Comparison of ENCODE assay signal across 14 cellular contexts in the genomic region with DNA sequence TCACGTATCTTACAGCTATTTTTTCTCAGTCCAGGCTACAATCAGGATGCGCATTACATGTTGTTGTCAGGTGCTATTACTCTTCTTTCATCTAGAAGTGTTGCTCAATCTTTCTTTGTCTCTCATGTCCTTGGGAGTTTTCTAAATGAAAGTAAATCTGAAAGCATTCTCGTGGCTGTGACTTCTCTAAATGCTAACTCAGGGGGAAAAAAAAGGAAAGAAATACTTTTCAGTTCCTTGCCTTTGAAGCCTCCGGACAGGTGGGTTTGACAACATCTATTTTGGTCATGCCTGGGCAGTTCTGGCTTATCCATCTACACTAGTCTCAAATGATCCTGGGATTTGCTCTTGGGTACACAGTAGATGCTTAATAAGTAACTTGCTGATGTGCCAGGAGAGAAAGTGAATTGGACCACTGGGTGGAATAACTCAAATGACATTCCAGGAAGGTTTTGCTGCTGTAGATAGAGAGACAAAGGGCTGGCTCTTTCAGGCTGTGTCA.
DNase-seq lines count a peak whose midpoint lies in the region; ATAC-seq and TF ChIP-seq lines count a peak whose summit lies in the region.
"Had no signal": no experiment of that assay in that cellular context is flagged by ENCODE, and none has a peak within 500 bp of the region (broad histone marks: within the 10 kb centered on the region; RNA-seq: fewer than 3 reads in every experiment).

No MANE protein-coding gene starts in this region.

- no peaks in the 10 kb centered on the region for H3K27me3 Mint-ChIP-seq in activated CD4-positive, alpha-beta T cell treated with anti-CD3 and anti-CD28 coated beads for 36 hours
- H3K27me3 Mint-ChIP-seq in activated CD4-positive, alpha-beta T cell treated with anti-CD3 and anti-CD28 coated beads, Interleukin-2, amount 10 ng/mL, durations not matched to agents 7 days and 5 days = no peaks in the 10 kb centered on the region
- H3K27me3 Mint-ChIP-seq: activated CD8-positive, alpha-beta memory T cell treated with anti-CD3 and anti-CD28 coated beads, Interleukin-2, amount 10 ng/mL, durations not matched to agents 7 days and 5 days; IgD-negative memory B cell had no signal

- H3K9me3 Mint-ChIP-seq in activated CD4-positive, alpha-beta T cell treated with anti-CD3 and anti-CD28 coated beads for 36 hours (ENCODE audit: low read depth) = no peaks in the 10 kb centered on the region
- H3K9me3 Mint-ChIP-seq in activated CD4-positive, alpha-beta T cell treated with anti-CD3 and anti-CD28 coated beads, Interleukin-2, amount 10 ng/mL, durations not matched to agents 7 days and 5 days = no peaks in the 10 kb centered on the region
- H3K9me3 Mint-ChIP-seq: IgD-negative memory B cell had no signal

- H3K27ac Mint-ChIP-seq in activated CD4-positive, alpha-beta T cell treated with anti-CD3 and anti-CD28 coated beads for 36 hours = no peak overlapping the region
- H3K27ac Mint-ChIP-seq in activated CD4-positive, alpha-beta T cell treated with anti-CD3 and anti-CD28 coated beads, Interleukin-2, amount 10 ng/mL, durations not matched to agents 7 days and 5 days = no peak overlapping the region
- H3K27ac Mint-ChIP-seq: activated CD8-positive, alpha-beta memory T cell treated with anti-CD3 and anti-CD28 coated beads, Interleukin-2, amount 10 ng/mL, durations not matched to agents 7 days and 5 days had no signal

- H3K27me3 ChIP-seq in skeletal muscle tissue (ENCODE audit: control insufficient read depth in 3 of 3, insufficient read depth in 3 of 3, low read length in 3 of 3) = no peaks in the 10 kb centered on the region
- peaks cover 0 to 7% of the 10 kb centered on the region in 2 donors for H3K27me3 ChIP-seq in left lung
- H3K27me3 ChIP-seq: transverse colon had no signal

- intact Hi-C loops in activated CD4-positive, alpha-beta T cell treated with anti-CD3 and anti-CD28 coated beads for 36 hours (cut with DNase I, micrococcal nuclease) = no loop called here
- intact Hi-C loops in left lung (cut with DNase I) = no loop called here

- no peak for DNase-seq in activated CD4-positive, alpha-beta T cell treated with anti-CD3 and anti-CD28 coated beads for 36 hours
- DNase-seq in activated CD4-positive, alpha-beta T cell treated with anti-CD3 and anti-CD28 coated beads, Interleukin-2, amount 10 ng/mL, durations not matched to agents 7 days and 5 days = no peak
- DNase-seq in MV-4-11 (lab: John Stamatoyannopoulos, UW) = peak; percentile 76
- peak; percentile 74 for DNase-seq in epithelial cell of proximal tubule (ENCODE audit: low read depth)
- no peak for DNase-seq in activated naive CD4-positive, alpha-beta T cell treated with Interleukin-2 at 50 U/mL for 16 hours
- DNase-seq in left lung = no peak
- DNase-seq: activated CD8-positive, alpha-beta memory T cell treated with anti-CD3 and anti-CD28 coated beads, Interleukin-2, amount 10 ng/mL, durations not matched to agents 7 days and 5 days; cortex of kidney; PC-9; T-helper 9 cell; transverse colon had no signal

- H3K36me3 ChIP-seq in skeletal muscle tissue (ENCODE audit: control insufficient read depth in 3 of 3, insufficient read depth in 3 of 3, low read length in 3 of 3) (no peaks in the 10 kb centered on the region), left lung (no peaks in the 10 kb centered on the region)
- H3K36me3 ChIP-seq: transverse colon had no signal

- H3K9me3 ChIP-seq in skeletal muscle tissue (ENCODE audit: control insufficient read depth in 3 of 3, low read length in 3 of 3) (no peaks in the 10 kb centered on the region), left lung (no peaks in the 10 kb centered on the region)
- H3K9me3 ChIP-seq: transverse colon had no signal

- POLR2A ChIA-PET in activated CD4-positive, alpha-beta T cell treated with anti-CD3 and anti-CD28 coated beads for 36 hours (lab: Charles Lee) = interaction anchor here (0.7 kb wide), 1 partner anchor 356 kb away, joined by 4 read pairs; no protein-coding TSS in a partner anchor
- POLR2A ChIA-PET in activated CD4-positive, alpha-beta T cell treated with anti-CD3 and anti-CD28 coated beads, Interleukin-2, amount 10 ng/mL, durations not matched to agents 7 days and 5 days (lab: Charles Lee) = no interaction called here

- H3K9ac ChIP-seq in skeletal muscle tissue (ENCODE audit: low read depth in 1 of 3, low read length in 3 of 3) = no peak overlapping the region

- H3K4me1 ChIP-seq in skeletal muscle tissue (ENCODE audit: control insufficient read depth in 3 of 3, insufficient read depth in 3 of 3, low read length in 3 of 3) = peaks cover 0 to 9% (median 9%) of the 10 kb centered on the region in 3 donors
- H3K4me1 ChIP-seq in left lung = no peaks in the 10 kb centered on the region
- H3K4me1 ChIP-seq: transverse colon had no signal

- H3K4me3 Mint-ChIP-seq in activated CD4-positive, alpha-beta T cell treated with anti-CD3 and anti-CD28 coated beads for 36 hours = no peak overlapping the region
- H3K4me3 Mint-ChIP-seq in activated CD4-positive, alpha-beta T cell treated with anti-CD3 and anti-CD28 coated beads, Interleukin-2, amount 10 ng/mL, durations not matched to agents 7 days and 5 days = no peak overlapping the region
- H3K4me3 Mint-ChIP-seq: activated CD8-positive, alpha-beta memory T cell treated with anti-CD3 and anti-CD28 coated beads, Interleukin-2, amount 10 ng/mL, durations not matched to agents 7 days and 5 days had no signal

- TF ChIP-seq CTCF in epithelial cell of proximal tubule (conservative IDR thresholded peaks at IDR 0.05; ENCODE audit: low read depth, low read length) = no peak
- no peak for TF ChIP-seq CTCF in left lung (IDR thresholded peaks at IDR 0.05)

- ATAC-seq in activated CD4-positive, alpha-beta T cell treated with anti-CD3 and anti-CD28 coated beads for 36 hours = peak; percentile 36
- ATAC-seq in GM18873 (IDR thresholded peaks at IDR 0.05; ENCODE audit: low FRiP score, unreplicated experiment) = no peak
- ATAC-seq in left lung = no peak
- ATAC-seq: activated CD8-positive, alpha-beta memory T cell treated with anti-CD3 and anti-CD28 coated beads, Interleukin-2, amount 10 ng/mL, durations not matched to agents 7 days and 5 days had no signal

- CTCF ChIA-PET in activated CD4-positive, alpha-beta T cell treated with anti-CD3 and anti-CD28 coated beads for 36 hours (lab: Charles Lee) = no interaction called here
- CTCF ChIA-PET in activated CD4-positive, alpha-beta T cell treated with anti-CD3 and anti-CD28 coated beads, Interleukin-2, amount 10 ng/mL, durations not matched to agents 7 days and 5 days (lab: Charles Lee) = interaction anchor here (0.6 kb wide), 1 partner anchor 305 kb away, joined by 3 read pairs; no protein-coding TSS in a partner anchor

- no peaks in the 10 kb centered on the region for H3K36me3 Mint-ChIP-seq in activated CD4-positive, alpha-beta T cell treated with anti-CD3 and anti-CD28 coated beads for 36 hours (ENCODE audit: low read depth)
- no peaks in the 10 kb centered on the region for H3K36me3 Mint-ChIP-seq in activated CD4-positive, alpha-beta T cell treated with anti-CD3 and anti-CD28 coated beads, Interleukin-2, amount 10 ng/mL, durations not matched to agents 7 days and 5 days (ENCODE audit: low read depth)
- H3K36me3 Mint-ChIP-seq: activated CD8-positive, alpha-beta memory T cell treated with anti-CD3 and anti-CD28 coated beads, Interleukin-2, amount 10 ng/mL, durations not matched to agents 7 days and 5 days; IgD-negative memory B cell had no signal

- peak overlapping the region; percentile 0 for H3K4me3 ChIP-seq in epithelial cell of proximal tubule (ENCODE audit: low read depth, low read length)
- H3K4me3 ChIP-seq in skeletal muscle tissue (ENCODE audit: low read length in 3 of 3) = peak overlapping the region in 2 of 3 donors; percentile 3 to 7
- no peak overlapping the region for H3K4me3 ChIP-seq in left lung
- H3K4me3 ChIP-seq: PC-9, transverse colon had no signal

- H3K27ac ChIP-seq in skeletal muscle tissue (ENCODE audit: low read depth, low read length) (peak overlapping the region; percentile 64), left lung (no peak overlapping the region)
- H3K27ac ChIP-seq: PC-9, transverse colon had no signal

- H3K4me1 Mint-ChIP-seq in activated CD4-positive, alpha-beta T cell treated with anti-CD3 and anti-CD28 coated beads for 36 hours = peaks cover 6% of the 10 kb centered on the region
- peaks cover 7% of the 10 kb centered on the region for H3K4me1 Mint-ChIP-seq in activated CD4-positive, alpha-beta T cell treated with anti-CD3 and anti-CD28 coated beads, Interleukin-2, amount 10 ng/mL, durations not matched to agents 7 days and 5 days

Comparison
In these comparisons a context has a peak if more than half of its experiments do, and no peak if none do; other contexts are left out.
1. DNase-seq: peak in MV-4-11 (single experiment) and epithelial cell of proximal tubule (single experiment); none in activated CD4-positive, alpha-beta T cell treated with anti-CD3 and anti-CD28 coated beads for 36 hours (single experiment), activated CD4-positive, alpha-beta T cell treated with anti-CD3 and anti-CD28 coated beads, Interleukin-2, amount 10 ng/mL, durations not matched to agents 7 days and 5 days (single experiment), activated naive CD4-positive, alpha-beta T cell treated with Interleukin-2 at 50 U/mL for 16 hours (single experiment) and left lung (0 of 2).
2. H3K4me3 ChIP-seq: peak in epithelial cell of proximal tubule (single experiment) and skeletal muscle tissue (2 of 3); none in left lung (0 of 2).